1 cellular context compared by ENCODE assay signal in genomic region chr3:40741729-40742128, GRCh38.
TF ChIP-seq lines count a peak whose summit lies in the region.

No MANE protein-coding gene starts in this region.

TF ChIP-seq in endothelial cell of umbilical vein, 7 proteins besides CTCF, POLR2A, EP300 and RAD21 (continued from another document):
- TF ChIP-seq EZH2 (IDR thresholded peaks at IDR 0.05; ENCODE audit: borderline replicate concordance, low read depth, low read length, severe bottlenecking) (no peak), POLR2AphosphoS5 (IDR thresholded peaks at IDR 0.05; ENCODE audit: insufficient read depth, low read depth, low read length) (no peak), JUN (IDR thresholded peaks at IDR 0.05; ENCODE audit: borderline replicate concordance, insufficient read depth, insufficient read length, low read depth) (no peak), MYC (IDR thresholded peaks at IDR 0.05; ENCODE audit: low read depth, low read length) (no peak), GATA2 (IDR thresholded peaks at IDR 0.05; ENCODE audit: insufficient read depth, insufficient read length, low read depth, low read length) (no peak)
